In genomic region chr19:33887891-33888290, GRCh38 we compare ENCODE assay signal across 20 cellular contexts.
"Had no signal": no experiment of that assay in that cellular context is flagged by ENCODE, and none has a peak within 500 bp of the region (broad histone marks: within the 10 kb centered on the region; RNA-seq: fewer than 3 reads in every experiment).

No MANE protein-coding gene starts in this region.

- H3K4me3 ChIP-seq: ascending aorta, esophagus muscularis mucosa, left lung, lower lobe of right lung, tibial nerve had no signal

- H3K9ac ChIP-seq: parathyroid adenoma had no signal

- H3K9me3 ChIP-seq: ascending aorta, esophagus muscularis mucosa, left lung, lower lobe of right lung, tibial nerve had no signal

- H3K27ac ChIP-seq: ascending aorta, esophagus muscularis mucosa, left lung, lower lobe of right lung, parathyroid adenoma, tibial nerve, WERI-Rb-1 had no signal

- H3K27me3 ChIP-seq: ascending aorta, tibial nerve had no signal

- H3K4me1 ChIP-seq: ascending aorta had no signal

- DNase-seq: activated CD4-positive, alpha-beta T cell treated with anti-CD3 and anti-CD28 coated beads for 48 hours; activated CD4-positive, alpha-beta T cell treated with anti-CD3 and anti-CD28 coated beads, Interleukin-2, amount 50 U/mL, for 48 hours; activated CD8-positive, alpha-beta memory T cell treated with anti-CD3 and anti-CD28 coated beads for 24 hours; activated effector memory CD4-positive, alpha-beta T cell treated with anti-CD3 and anti-CD28 coated beads, Interleukin-2, amount 50 U/mL, for 16 hours; activated naive CD4-positive, alpha-beta T cell treated with anti-CD3 and anti-CD28 coated beads for 36 hours; activated naive CD8-positive, alpha-beta T cell treated with anti-CD3 and anti-CD28 coated beads, Interleukin-2, amount 10 ng/mL, durations not matched to agents 7 days and 5 days; foreskin melanocyte; left lung; lower lobe of right lung; right cardiac atrium; stimulated activated CD4-positive, alpha-beta T cell treated with anti-CD3 and anti-CD28 coated beads, Interleukin-15, amount 100 ng/mL, for 24 hours; stimulated activated CD4-positive, alpha-beta T cell treated with anti-CD3 and anti-CD28 coated beads, Interleukin-2, amount 100 ng/mL, for 24 hours; stimulated activated naive CD4-positive, alpha-beta T cell; T-helper 1 cell; WERI-Rb-1 had no signal

- ATAC-seq: activated CD4-positive, CD25-positive, alpha-beta regulatory T cell treated with anti-CD3 and anti-CD28 coated beads, Interleukin-2, amount 50 U/mL, for 24 hours; left lung; lower lobe of right lung; right cardiac atrium had no signal

- H3K36me3 ChIP-seq: ascending aorta, esophagus muscularis mucosa, left lung, lower lobe of right lung, tibial nerve, WERI-Rb-1 had no signal

- H2AFZ ChIP-seq: parathyroid adenoma had no signal
